In genomic region chr12:132620893-132621656, GRCh38 we compare ENCODE assay signal across 17 cellular contexts. TPM values are rescaled to one million over a fixed set of nuclear protein-coding genes. Genes with fewer than 3 reads are reported as not detected.
DNase-seq lines count a peak whose midpoint lies in the region; ATAC-seq and TF ChIP-seq lines count a peak whose summit lies in the region.
"Had no signal": no experiment of that assay in that cellular context is flagged by ENCODE, and none has a peak within 500 bp of the region (broad histone marks: within the 10 kb centered on the region; RNA-seq: fewer than 3 reads in every experiment).

No MANE protein-coding gene starts in this region.

- H3K9me3 Mint-ChIP-seq in neural crest cell (no peaks in the 10 kb centered on the region), WTC11 (no peaks in the 10 kb centered on the region)
- H3K9me3 Mint-ChIP-seq: CD8-positive, alpha-beta T cell; T-cell had no signal

- CTCF ChIA-PET in WTC11 (lab: Charles Lee), result interaction anchor here (0.9 to 4.6 kb wide), 5 partner anchors 18 to 207 kb away, joined by 3 to 18 read pairs (median 7); no protein-coding TSS in a partner anchor

- DNase-seq in DND-41 (no peak), SHP77 (lab: John Stamatoyannopoulos, UW) (peak; percentile 64 to 77), neural crest cell (ENCODE audit: low read depth, low spot score) (no peak), WTC11 (ENCODE audit: low spot score) (no peak), NCI-H345 (lab: John Stamatoyannopoulos, UW) (no peak)
- DNase-seq: CD8-positive, alpha-beta T cell; EL; KBM-7; NCI-H1436 treated with DMSO at 0.1 percent for 48 hours; NCI-H2081 treated with DMSO at 0.1 percent for 48 hours; NCI-H446 treated with DMSO at 0.1 percent for 48 hours; T-cell had no signal

- H2AFZ ChIP-seq in DND-41 (ENCODE audit: low read depth, low read length), result no peak overlapping the region

- peaks cover 33% of the 10 kb centered on the region for H3K36me3 ChIP-seq in DND-41 (ENCODE audit: insufficient read depth, low read length)

- peaks cover 13% of the 10 kb centered on the region for H3K9me3 ChIP-seq in DND-41 (ENCODE audit: insufficient read depth, low read length, severe bottlenecking)

- H3K9ac ChIP-seq in DND-41 (ENCODE audit: low read depth, low read length), result no peak overlapping the region

- H3K27ac Mint-ChIP-seq in neural crest cell (ENCODE audit: unreplicated experiment) (no peak overlapping the region), WTC11 (no peak overlapping the region)
- H3K27ac Mint-ChIP-seq: B cell; CD8-positive, alpha-beta T cell; T-cell had no signal

- peaks cover 7% of the 10 kb centered on the region for H3K36me3 Mint-ChIP-seq in neural crest cell (ENCODE audit: low read depth)
- peaks cover 11% of the 10 kb centered on the region for H3K36me3 Mint-ChIP-seq in WTC11

- ATAC-seq in DND-41 (ENCODE audit: insufficient read depth, low read depth) (peak; percentile 7; the same call in 2 of the 3 replicates), WTC11 (no peak), GM21576 (IDR thresholded peaks at IDR 0.05; ENCODE audit: unreplicated experiment) (no peak)
- ATAC-seq: CD8-positive, alpha-beta T cell; T-cell had no signal

- H3K27ac ChIP-seq in C4-2B (peak overlapping the region; percentile 79; the same call in 1 of the 2 replicates), DND-41 (ENCODE audit: low read length) (no peak overlapping the region)

- H3K4me3 Mint-ChIP-seq in neural crest cell (peak overlapping the region; percentile 64), WTC11 (no peak overlapping the region)
- H3K4me3 Mint-ChIP-seq: B cell; CD8-positive, alpha-beta T cell; T-cell had no signal

- H3K4me2 ChIP-seq in DND-41 (ENCODE audit: insufficient read depth, low read length), result no peak overlapping the region

- H3K4me1 ChIP-seq in DND-41 (ENCODE audit: insufficient read depth, low read length), result no peaks in the 10 kb centered on the region
- H3K4me1 ChIP-seq: HAP-1 had no signal

- H3K27me3 Mint-ChIP-seq in neural crest cell (ENCODE audit: low read depth), result peaks cover 45% of the 10 kb centered on the region
- H3K27me3 Mint-ChIP-seq in WTC11 (ENCODE audit: low read depth), result peaks cover 32% of the 10 kb centered on the region

- no peak overlapping the region for H3K4me3 ChIP-seq in DND-41 (ENCODE audit: low read depth in 1 of 2, low read length in 2 of 2)
- H3K4me3 ChIP-seq: HAP-1 had no signal

- peaks cover 15% of the 10 kb centered on the region for H4K20me1 ChIP-seq in DND-41 (ENCODE audit: insufficient read depth, low read length)

- no peaks in the 10 kb centered on the region for H3K27me3 ChIP-seq in DND-41 (ENCODE audit: insufficient read depth, low read length, poor library complexity)

- no peaks in the 10 kb centered on the region for H3K79me2 ChIP-seq in DND-41 (ENCODE audit: insufficient read depth, low read length)

- POLR2A ChIA-PET in WTC11 (lab: Charles Lee), result interaction anchor here (1.3 kb wide), 1 partner anchor 8 kb away, joined by 4 read pairs; no protein-coding TSS in a partner anchor

- TF ChIP-seq CTCF in C4-2B (conservative IDR thresholded peaks at IDR 0.05) (no peak), DND-41 (IDR thresholded peaks at IDR 0.05; ENCODE audit: borderline replicate concordance, extremely low read depth, low read length, poor library complexity, severe bottlenecking) (no peak), neural crest cell (conservative IDR thresholded peaks at IDR 0.05) (no peak), WTC11 (IDR thresholded peaks at IDR 0.05) (no peak)

- H3K4me1 Mint-ChIP-seq in neural crest cell (peaks cover 18% of the 10 kb centered on the region), WTC11 (peaks cover 5% of the 10 kb centered on the region)

TF ChIP-seq in WTC11, 78 proteins besides CTCF, POLR2A, EP300 and RAD21:
- TF ChIP-seq GRHL2 (CRISPR knock-in tag; IDR thresholded peaks at IDR 0.05; ENCODE audit: insufficient replicate concordance, severe bottlenecking), result no peak
- no peak for TF ChIP-seq ZNF512 (CRISPR knock-in tag; IDR thresholded peaks at IDR 0.05; ENCODE audit: borderline replicate concordance)
- TF ChIP-seq, protein P1, sequence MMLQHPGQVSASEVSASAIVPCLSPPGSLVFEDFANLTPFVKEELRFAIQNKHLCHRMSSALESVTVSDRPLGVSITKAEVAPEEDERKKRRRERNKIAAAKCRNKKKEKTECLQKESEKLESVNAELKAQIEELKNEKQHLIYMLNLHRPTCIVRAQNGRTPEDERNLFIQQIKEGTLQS (CRISPR knock-in tag; conservative IDR thresholded peaks at IDR 0.05), result no peak
- no peak for TF ChIP-seq SMAD3 (CRISPR knock-in tag; IDR thresholded peaks at IDR 0.05; ENCODE audit: borderline replicate concordance)
- no peak for TF ChIP-seq ATF1 (CRISPR knock-in tag; IDR thresholded peaks at IDR 0.05)
- TF ChIP-seq ZNF317 (CRISPR knock-in tag; IDR thresholded peaks at IDR 0.05; ENCODE audit: borderline replicate concordance, low read depth), result no peak
- TF ChIP-seq RORB (CRISPR knock-in tag; IDR thresholded peaks at IDR 0.05), result no peak
- no peak for TF ChIP-seq ZNF396 (CRISPR knock-in tag; IDR thresholded peaks at IDR 0.05; ENCODE audit: borderline replicate concordance)
- no peak for TF ChIP-seq CREM (CRISPR knock-in tag; IDR thresholded peaks at IDR 0.05)

RNA-seq across cellular contexts. Expression of gene P2RX2, which starts 2.5 kb away (rescaled TPM):
- total RNA-seq in neural crest cell (not detected in 2 replicates), WTC11 (2021) (1.6 to 2.6 TPM (median 2.1 TPM) in 3 replicates)
- total RNA-seq: B cell; CD8-positive, alpha-beta T cell; OCI-LY7; T-cell had no signal

RNA-seq across cellular contexts. Expression of gene LRCOL1, which starts 10.7 kb away (rescaled TPM):
- total RNA-seq in neural crest cell, result 0.93 and 1.7 TPM in 2 replicates
- total RNA-seq in WTC11 (2021), result 0.24 TPM in 1 of 3 replicates, not detected in the others
- total RNA-seq: B cell; CD8-positive, alpha-beta T cell; OCI-LY7; T-cell had no signal

Comparison
In these comparisons a context has a peak if more than half of its experiments do, and no peak if none do; other contexts are left out.
1. DNase-seq: peak in SHP77 (2 of 2); none in DND-41 (single experiment), neural crest cell (single experiment), WTC11 (single experiment) and NCI-H345 (single experiment).